Comparison of ENCODE assay signal across 8 cellular contexts in genomic region chr3:129605593-129606521, GRCh38. TPM values are rescaled to one million over a fixed set of nuclear protein-coding genes. Genes with fewer than 3 reads are reported as not detected.
DNase-seq lines count a peak whose midpoint lies in the region; ATAC-seq, FAIRE-seq and TF ChIP-seq lines count a peak whose summit lies in the region.

No MANE protein-coding gene starts in this region.

- peaks cover 14% of the 10 kb centered on the region for H3K4me1 ChIP-seq in KMS-11 (ENCODE audit: low read depth, poor library complexity, severe bottlenecking)
- peaks cover 74% of the 10 kb centered on the region for H3K4me1 ChIP-seq in HepG2 (ENCODE audit: insufficient read depth, low read length)

- peak overlapping the region; percentile 92 for H3K4me3 Mint-ChIP-seq in stimulated activated effector memory CD8-positive, alpha-beta T cell treated with anti-CD3 and anti-CD28 coated beads, Interleukin-12 subunit alpha, Interleukin-12 subunit beta, amount 100 ng/mL, for 72 hours

- H3K4me2 ChIP-seq in KMS-11 (peak overlapping the region; percentile 39; the same call in 1 of the 2 replicates), HepG2 (ENCODE audit: low read depth, low read length) (peak overlapping the region; percentile 96)

- TF ChIP-seq EP300 in HepG2 (IDR thresholded peaks at IDR 0.05; ENCODE audit: low read depth in 2 of 2, low read length in 2 of 2): no peak
- TF ChIP-seq EP300 in HepG2 (CRISPR knock-in tag; IDR thresholded peaks at IDR 0.05; ENCODE audit: borderline replicate concordance): no peak

- no peak for TF ChIP-seq POLR2A in HepG2 (IDR thresholded peaks at IDR 0.05; ENCODE audit: insufficient read depth in 1 of 2, low read depth in 2 of 2, low read length in 2 of 2)

- no TSS peak for BruUV-seq in HepG2 (replicated peaks; lab: Mats Ljungman, UMichigan)

- CTCF ChIA-PET in HepG2 (lab: Yijun Ruan, JAX; ENCODE audit: low intra/inter-chr PET ratio, low total read pairs): no interaction called here

- H3K36me3 Mint-ChIP-seq in stimulated activated effector memory CD8-positive, alpha-beta T cell treated with anti-CD3 and anti-CD28 coated beads, Interleukin-12 subunit alpha, Interleukin-12 subunit beta, amount 100 ng/mL, for 72 hours: peaks cover 7% of the 10 kb centered on the region

- H2AFZ ChIP-seq in KMS-11 (ENCODE audit: low read depth): peak overlapping the region; percentile 82
- no peak overlapping the region for H2AFZ ChIP-seq in HepG2 (ENCODE audit: low read length)

- H3K79me2 ChIP-seq in KMS-11 (ENCODE audit: insufficient read depth, low read depth) (no peaks in the 10 kb centered on the region; the same call in 1 of the 2 replicates), HepG2 (ENCODE audit: insufficient read depth, low read length) (peaks cover 50% of the 10 kb centered on the region)

- POLR2A ChIA-PET in HepG2 (lab: Yijun Ruan, JAX): interaction anchor here (0.8 to 1.9 kb wide), 4 partner anchors 10 to 116 kb away, joined by 3 to 42 read pairs (median 6); no protein-coding TSS in a partner anchor

- no peak for FAIRE-seq in HepG2 (lab: Jason Lieb, UNC)

- H3K27ac ChIP-seq in KMS-11: no peak overlapping the region
- peak overlapping the region; percentile 54 for H3K27ac ChIP-seq in cingulate gyrus (ENCODE audit: low read depth, low read length)
- peak overlapping the region; percentile 34 for H3K27ac ChIP-seq in HepG2 (ENCODE audit: extremely low read length, insufficient read depth, low read length)

- in situ Hi-C loops in HepG2 (cut with HindIII; ENCODE audit: extremely low pct_ligation_motif_present, low pct_unique_long_range_greater_than_20kb): no loop called here

- intact Hi-C loops in HepG2 (cut with micrococcal nuclease; ENCODE audit: unreplicated experiment): no loop called here

- H3K27me3 ChIP-seq in KMS-11 (ENCODE audit: insufficient read depth, low read depth) (peaks cover 10% of the 10 kb centered on the region; the same call in 1 of the 2 replicates), HepG2 (ENCODE audit: control insufficient read depth in 1 of 2, insufficient read depth in 2 of 2, low read length in 2 of 2) (no peaks in the 10 kb centered on the region; a peak in 1 of 5 replicates)

- 0% methylated on average over 20 of the region's 120 CpGs for WGBS in HepG2 (ENCODE audit: low lambda C conversion rate)

- TF ChIP-seq CTCF in KMS-11 (conservative IDR thresholded peaks at IDR 0.05; ENCODE audit: low read depth, low read length) (no peak), WI38 (IDR thresholded peaks at IDR 0.05; ENCODE audit: low read depth, low read length) (no peak), HepG2 (CRISPR knock-in tag; IDR thresholded peaks at IDR 0.05) (no peak; the same call in 1 of the 2 replicates)

- H3K36me3 ChIP-seq in KMS-11 (ENCODE audit: insufficient read depth) (no peaks in the 10 kb centered on the region), HepG2 (replicated peaks in 1 of 2; ENCODE audit: control insufficient read depth in 1 of 2, insufficient read depth in 2 of 2, low read length in 2 of 2) (peaks cover 0 to 5% of the 10 kb centered on the region in 2 experiments; a peak in 2 of 5 replicates)

- H3K9ac ChIP-seq in KMS-11 (peak overlapping the region; percentile 68; the same call in 1 of the 2 replicates), HepG2 (ENCODE audit: insufficient read depth, low read depth, low read length) (peak overlapping the region; percentile 70)

- no peaks in the 10 kb centered on the region for H3K9me3 Mint-ChIP-seq in stimulated activated effector memory CD8-positive, alpha-beta T cell treated with anti-CD3 and anti-CD28 coated beads, Interleukin-12 subunit alpha, Interleukin-12 subunit beta, amount 100 ng/mL, for 72 hours

- no peak for TF ChIP-seq RAD21 in HepG2 (CRISPR knock-in tag; IDR thresholded peaks at IDR 0.05)

- H4K20me1 ChIP-seq in KMS-11 (ENCODE audit: insufficient read depth): no peaks in the 10 kb centered on the region
- H4K20me1 ChIP-seq in HepG2 (ENCODE audit: insufficient read depth, low read length): peaks cover 40% of the 10 kb centered on the region

- DNase-seq in D341Med (ENCODE audit: low spot score): peak; percentile 83
- no peak for DNase-seq in HepG2 (ENCODE audit: low spot score)
- peak; percentile 33 to 69 for DNase-seq in stimulated activated effector memory CD8-positive, alpha-beta T cell treated with anti-CD3 and anti-CD28 coated beads, Interleukin-12 subunit alpha, Interleukin-12 subunit beta, amount 100 ng/mL, for 72 hours (ENCODE audit: low spot score in 2 of 2)
- no peak for DNase-seq in H4 (ENCODE audit: low spot score)

- no peaks in the 10 kb centered on the region for H3K9me3 ChIP-seq in HepG2 (ENCODE audit: low read length)

- H3K4me3 ChIP-seq in KMS-11 (IDR thresholded peaks at IDR 0.05; ENCODE audit: insufficient read depth, low read depth, low read length): no peak overlapping the region
- H3K4me3 ChIP-seq in WI38 (ENCODE audit: low read depth, low read length): peak overlapping the region; percentile 61
- H3K4me3 ChIP-seq in HepG2 (replicated peaks in 1 of 3; ENCODE audit: insufficient read depth in 1 of 3, low read depth in 2 of 3, low read length in 3 of 3): peak overlapping the region; percentile 61 to 92 (median 91); a peak in 5 of 6 replicates

- ATAC-seq in HepG2: peak; percentile 46
- ATAC-seq in stimulated activated effector memory CD8-positive, alpha-beta T cell treated with anti-CD3 and anti-CD28 coated beads, Interleukin-12 subunit alpha, Interleukin-12 subunit beta, amount 100 ng/mL, for 72 hours: peak; percentile 65
- no peak for ATAC-seq in HG02588 (IDR thresholded peaks at IDR 0.05; ENCODE audit: unreplicated experiment)

- H3K27ac Mint-ChIP-seq in stimulated activated effector memory CD8-positive, alpha-beta T cell treated with anti-CD3 and anti-CD28 coated beads, Interleukin-12 subunit alpha, Interleukin-12 subunit beta, amount 100 ng/mL, for 72 hours: peak overlapping the region; percentile 90

- H3K4me1 Mint-ChIP-seq in stimulated activated effector memory CD8-positive, alpha-beta T cell treated with anti-CD3 and anti-CD28 coated beads, Interleukin-12 subunit alpha, Interleukin-12 subunit beta, amount 100 ng/mL, for 72 hours: peaks cover 66% of the 10 kb centered on the region

TF ChIP-seq in HepG2, 621 proteins besides CTCF, POLR2A, EP300 and RAD21 (continues in another document):
- TF ChIP-seq KDM6A (CRISPR knock-in tag; IDR thresholded peaks at IDR 0.05; ENCODE audit: low read depth): no peak
- no peak for TF ChIP-seq ZNF792 (CRISPR knock-in tag; IDR thresholded peaks at IDR 0.05)
- peak; percentile 11 for TF ChIP-seq MED8 (CRISPR knock-in tag; IDR thresholded peaks at IDR 0.05; ENCODE audit: insufficient replicate concordance)
- peak; percentile 59; the same call in 1 of the 2 replicates for TF ChIP-seq DZIP1 (CRISPR knock-in tag; IDR thresholded peaks at IDR 0.05)
- TF ChIP-seq ZNF768 (CRISPR knock-in tag; IDR thresholded peaks at IDR 0.05): peak; percentile 14
- no peak for TF ChIP-seq KAT2B (IDR thresholded peaks at IDR 0.05; ENCODE audit: borderline replicate concordance, low read depth, low read length)
- 0 out of 2 replicates have a peak, but pooled peaks have one; percentile 18 for TF ChIP-seq SATB2 (CRISPR knock-in tag; IDR thresholded peaks at IDR 0.05)
- no peak for TF ChIP-seq SMAD1 (CRISPR knock-in tag; IDR thresholded peaks at IDR 0.05; ENCODE audit: borderline replicate concordance, low read depth)
- TF ChIP-seq ZNF629 (CRISPR knock-in tag; conservative IDR thresholded peaks at IDR 0.05): no peak

RNA-seq across cellular contexts. Expression of gene PLXND1, which starts 0.6 kb away (rescaled TPM):
- 15.9 and 25.3 TPM in 2 replicates for total RNA-seq in HepG2 (2016; rRNA removed; fragmentation: Illumina TruSeq; extraction: Trizol)
- total RNA-seq in HepG2 (2016; cell fraction: cytosol; rRNA removed; fragmentation: Illumina TruSeq; extraction: Trizol; ENCODE audit: low read depth): 6.6 and 10.2 TPM in 2 replicates
- total RNA-seq in HepG2 (2016; cell fraction: insoluble cytoplasmic fraction; rRNA removed; fragmentation: Illumina TruSeq; extraction: Trizol): 17.4 and 18.7 TPM in 2 replicates
- total RNA-seq in HepG2 (2016; cell fraction: membrane; rRNA removed; fragmentation: Illumina TruSeq; extraction: Trizol): 20.1 and 23.5 TPM in 2 replicates
- total RNA-seq in HepG2 (2016; cell fraction: nucleus; rRNA removed; fragmentation: Illumina TruSeq; extraction: Trizol): 31.2 and 42.9 TPM in 2 replicates
- 42.0 and 51.9 TPM in 2 replicates for polyA plus RNA-seq in HepG2 (2011; rRNA removed)
- polyA plus RNA-seq in HepG2 (2011; cell fraction: cytosol; rRNA removed): 32.8 and 38.1 TPM in 2 replicates
- polyA plus RNA-seq in HepG2 (2011; cell fraction: nucleus; rRNA removed): 227 and 266 TPM in 2 replicates
- polyA plus RNA-seq in HepG2 (2012): 48.7 and 95.9 TPM in 2 replicates
- 4.4 and 4.6 TPM in 2 replicates for polyA plus RNA-seq in HepG2 (2016; cell fraction: cytosol; fragmentation: Illumina TruSeq; extraction: Trizol; ENCODE audit: low read depth)
- 20.5 and 26.7 TPM in 2 replicates for polyA plus RNA-seq in HepG2 (2016; cell fraction: insoluble cytoplasmic fraction; fragmentation: Illumina TruSeq; extraction: Trizol; ENCODE audit: low read depth)
- polyA plus RNA-seq in HepG2 (2016; cell fraction: membrane; fragmentation: Illumina TruSeq; extraction: Trizol; ENCODE audit: low read depth): 14.3 and 14.5 TPM in 2 replicates
- polyA plus RNA-seq in HepG2 (2016; cell fraction: nucleus; fragmentation: Illumina TruSeq; extraction: Trizol; ENCODE audit: insufficient read depth, low read depth): 87.9 and 89.2 TPM in 2 replicates
- polyA minus RNA-seq in HepG2 (2011; rRNA and poly(A)+ RNA removed; ENCODE audit: low replicate concordance): 25.6 and 59.9 TPM in 2 replicates
- polyA minus RNA-seq in HepG2 (2011; cell fraction: cytosol; rRNA and poly(A)+ RNA removed): 30.9 and 54.1 TPM in 2 replicates
- polyA minus RNA-seq in HepG2 (2011; cell fraction: nucleus; rRNA and poly(A)+ RNA removed): 61.7 and 71.7 TPM in 2 replicates
- 40.4 and 65.3 TPM in 2 replicates for total RNA-seq in H4 (2014; rRNA removed; shearing (Covaris generic))

Comparison
In these comparisons a context has a peak if more than half of its experiments do, and no peak if none do; other contexts are left out.
1. DNase-seq: peak in D341Med (single experiment) and stimulated activated effector memory CD8-positive, alpha-beta T cell treated with anti-CD3 and anti-CD28 coated beads, Interleukin-12 subunit alpha, Interleukin-12 subunit beta, amount 100 ng/mL, for 72 hours (2 of 2); none in HepG2 (single experiment) and H4 (single experiment).